Comparison of ENCODE assay signal across 8 cellular contexts in the genomic region with DNA sequence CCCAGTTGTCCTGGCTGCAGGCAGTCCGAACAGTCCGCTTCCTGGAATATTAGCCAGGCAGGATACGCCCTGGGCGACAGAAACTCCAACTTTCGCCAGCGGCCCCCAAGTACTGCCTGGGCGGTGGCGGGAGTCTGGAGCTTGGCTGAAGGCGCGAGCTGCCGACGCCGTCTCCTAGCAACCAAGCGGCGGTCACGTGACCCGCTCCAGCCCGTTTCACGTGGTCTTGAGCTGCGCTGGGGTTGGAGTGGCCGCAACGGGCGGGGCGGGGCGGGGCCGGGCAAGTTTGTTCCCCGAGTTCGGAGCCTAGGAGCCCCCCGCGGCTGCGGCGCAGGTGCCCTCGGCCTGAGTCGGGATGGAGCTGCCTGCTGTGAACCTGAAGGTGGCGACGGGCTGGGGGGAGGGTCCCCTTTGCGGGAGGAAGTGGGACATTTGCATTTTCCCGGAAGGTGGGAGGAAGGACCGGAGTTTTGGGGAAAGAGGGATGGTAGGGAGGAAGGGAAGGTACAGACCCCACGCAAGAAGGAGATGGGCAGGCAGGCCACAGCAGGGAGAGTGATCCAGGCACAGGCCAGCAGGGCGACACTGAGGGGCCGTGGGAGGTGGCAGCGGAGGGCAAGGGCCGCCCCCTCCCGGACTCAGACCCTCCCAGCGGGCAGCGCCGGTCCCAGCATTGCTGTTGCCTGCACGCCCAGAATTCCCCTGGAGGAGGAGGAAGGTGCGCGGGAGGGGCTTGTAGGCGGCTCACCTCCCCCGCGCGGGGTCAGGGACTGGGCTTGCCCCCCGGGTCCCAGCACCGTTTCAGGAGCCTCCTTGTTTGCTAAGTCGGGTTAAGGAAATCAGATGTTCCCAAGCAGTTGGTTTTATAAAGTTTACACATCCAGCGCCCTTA. TPM values are rescaled to one million over a fixed set of nuclear protein-coding genes. Genes with fewer than 3 reads are reported as not detected.
A peak's percentile ranks its signal among the peaks of the same experiment; 100 is the strongest.
DNase-seq lines count a peak whose midpoint lies in the region; ATAC-seq and TF ChIP-seq lines count a peak whose summit lies in the region.

A gene with protein sequence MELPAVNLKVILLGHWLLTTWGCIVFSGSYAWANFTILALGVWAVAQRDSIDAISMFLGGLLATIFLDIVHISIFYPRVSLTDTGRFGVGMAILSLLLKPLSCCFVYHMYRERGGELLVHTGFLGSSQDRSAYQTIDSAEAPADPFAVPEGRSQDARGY (plus strand): TSS at position 283 of the 892 bp plus-strand sequence. CDS start 73 bp downstream, at position 356.

- no peaks in the 10 kb centered on the region for H3K79me2 ChIP-seq in parathyroid adenoma

- 0 to 1% methylated on average over 22 to 39 of the region's 59 CpGs for WGBS in thyroid gland, 2 donors

- H3K27ac ChIP-seq in parathyroid adenoma (peak within 1 kb of the TSS; percentile 61), thyroid gland (peak within 1 kb of the TSS; percentile 85 to 90 (median 89))

- peak within 1 kb of the TSS; percentile 88 for H2AFZ ChIP-seq in parathyroid adenoma

- H3K27me3 ChIP-seq in parathyroid adenoma (ENCODE audit: control insufficient read depth, insufficient read depth, low read length) (no peaks in the 10 kb centered on the region), thyroid gland (no peaks in the 10 kb centered on the region)

- intact Hi-C loops in Right ventricle myocardium superior (cut with DNase I) (loop anchor here (10.0 kb wide), 1 partner anchor 49 kb away; no protein-coding TSS in a partner anchor), thyroid gland (cut with DNase I) (loop anchor here (5.0 kb wide), 1 partner anchor 56 kb away; no protein-coding TSS in a partner anchor)

- TF ChIP-seq POLR2A in thyroid gland (IDR thresholded peaks at IDR 0.05), result peak in 1 of 2 donors; percentile 57

- H3K4me3 ChIP-seq in parathyroid adenoma (ENCODE audit: low read depth, low read length), result peak within 1 kb of the TSS; percentile 96
- peak within 1 kb of the TSS; percentile 42 to 98 (median 95) for H3K4me3 ChIP-seq in thyroid gland (replicated peaks in 1 of 3)

- H3K9me3 ChIP-seq in parathyroid adenoma (ENCODE audit: control insufficient read depth, low read length) (no peaks in the 10 kb centered on the region), thyroid gland (no peaks in the 10 kb centered on the region)

- ATAC-seq in Right ventricle myocardium superior (ENCODE audit: poor library complexity), result peak; percentile 92

- H3K36me3 ChIP-seq in parathyroid adenoma (ENCODE audit: control insufficient read depth, insufficient read depth, low read length) (no peaks in the 10 kb centered on the region), thyroid gland (no peaks in the 10 kb centered on the region)

- TF ChIP-seq CTCF in parathyroid adenoma (IDR thresholded peaks at IDR 0.05) (no peak), thyroid gland (IDR thresholded peaks at IDR 0.05) (peak in 2 of 6 experiments; percentile 14 to 15)

- DNase-seq in DMS53 (lab: John Stamatoyannopoulos, UW), result peak; percentile 96
- peak; percentile 90 for DNase-seq in H4 (ENCODE audit: low spot score)
- DNase-seq in NCI-H1092 (lab: John Stamatoyannopoulos, UW), result peak; percentile 91
- DNase-seq in SW 1271 (lab: John Stamatoyannopoulos, UW), result peak; percentile 60 to 74
- DNase-seq in activated naive CD8-positive, alpha-beta T cell treated with anti-CD3 and anti-CD28 coated beads, Interleukin-2, amount 50 U/mL, for 16 hours (ENCODE audit: low read depth, low spot score), result peak; percentile 67
- peak; percentile 99 for DNase-seq in Right ventricle myocardium superior
- DNase-seq in thyroid gland, result peak; percentile 96 to 97

- H3K4me2 ChIP-seq in parathyroid adenoma (ENCODE audit: low read length), result peak within 1 kb of the TSS; percentile 99

- no peaks in the 10 kb centered on the region for H3K4me1 ChIP-seq in parathyroid adenoma
- peaks cover 13 to 40% of the 10 kb centered on the region in 2 donors for H3K4me1 ChIP-seq in thyroid gland

- H3K9ac ChIP-seq in parathyroid adenoma, result no peak within 1 kb of the TSS

RNA-seq across cellular contexts. Expression of the gene that starts here (rescaled TPM):
- 65.1 and 74.0 TPM in 2 replicates for total RNA-seq in H4 (2014; rRNA removed; shearing (Covaris generic))
- total RNA-seq in Right ventricle myocardium superior, result 13.6 TPM
- 10 to 100 TPM; 35.6 to 72.4 (median 63.6) TPM for total RNA-seq in thyroid gland

Comparison
In these comparisons a context has a peak if more than half of its experiments do, and no peak if none do; other contexts are left out.
1. Peak in every context shown above with its lines: DNase-seq, ATAC-seq, H3K4me3 ChIP-seq and H3K27ac ChIP-seq.